8 cellular contexts compared by ENCODE assay signal in the genomic region with DNA sequence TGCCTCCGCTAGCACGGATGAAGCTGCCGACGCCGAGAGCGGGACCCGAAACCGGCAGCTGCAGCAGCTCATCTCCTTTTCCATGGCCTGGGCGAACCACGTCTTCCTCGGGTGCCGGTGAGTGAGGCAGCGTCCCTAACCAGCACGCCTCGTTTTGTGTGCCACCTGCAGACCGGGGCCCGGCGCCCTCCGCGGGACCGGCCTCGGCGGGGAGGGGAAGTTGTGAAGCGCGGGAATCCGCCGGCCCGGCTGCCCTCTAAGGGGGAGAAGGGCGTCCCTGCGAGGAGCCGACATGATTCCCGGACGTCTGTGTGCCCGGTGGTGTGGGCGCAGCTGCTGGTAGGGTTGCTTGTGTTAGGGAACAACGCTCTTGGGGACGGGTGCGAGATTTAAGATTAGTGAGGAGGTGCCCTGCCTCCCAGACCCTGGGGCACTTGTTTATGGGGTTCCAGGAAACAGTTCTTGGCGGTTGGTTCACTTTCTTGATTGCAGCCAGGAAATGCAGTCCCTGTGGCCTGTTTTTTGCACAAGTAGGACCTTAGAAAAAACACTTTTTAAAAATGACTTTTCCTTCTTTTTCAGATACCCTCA. TPM values are rescaled to one million over a fixed set of nuclear protein-coding genes. Genes with fewer than 3 reads are reported as not detected.
DNase-seq lines count a peak whose midpoint lies in the region; ATAC-seq and TF ChIP-seq lines count a peak whose summit lies in the region.

No MANE protein-coding gene starts in this region.

- H3K27me3 Mint-ChIP-seq in CD8-positive, alpha-beta T cell (ENCODE audit: low read depth): no peaks in the 10 kb centered on the region
- no peaks in the 10 kb centered on the region for H3K27me3 Mint-ChIP-seq in T-cell
- no peaks in the 10 kb centered on the region for H3K27me3 Mint-ChIP-seq in natural killer cell (ENCODE audit: low read depth in 2 of 2)

- peaks cover 65% of the 10 kb centered on the region for H3K4me1 Mint-ChIP-seq in CD8-positive, alpha-beta T cell (ENCODE audit: low read depth)
- H3K4me1 Mint-ChIP-seq in T-cell (peaks cover 39 to 60% (median 50%) of the 10 kb centered on the region in 3 donors), natural killer cell (peaks cover 47 to 49% of the 10 kb centered on the region in 2 donors)

- H3K4me3 Mint-ChIP-seq in CD8-positive, alpha-beta T cell: peak overlapping the region; percentile 98
- H3K4me3 Mint-ChIP-seq in T-cell (peak overlapping the region; percentile 95 to 100 (median 97)), natural killer cell (peak overlapping the region; percentile 95)

- H3K36me3 ChIP-seq in CD8-positive, alpha-beta T cell (ENCODE audit: insufficient read depth, low read length): peaks cover 24% of the 10 kb centered on the region
- H3K36me3 ChIP-seq in esophagus muscularis mucosa: peaks cover 14 to 34% (median 20%) of the 10 kb centered on the region in 4 donors

- H3K27ac ChIP-seq in CD8-positive, alpha-beta T cell (ENCODE audit: low read depth, low read length): peak overlapping the region; percentile 91
- peak overlapping the region; percentile 93 to 99 (median 96) for H3K27ac ChIP-seq in esophagus muscularis mucosa (replicated peaks in 1 of 4)

- CTCF ChIA-PET in CD8-positive, alpha-beta T cell (lab: Charles Lee): interaction anchor here (1.6 kb wide), 1 partner anchor 59 kb away, joined by 5 read pairs; a partner anchor contains a TSS
- CTCF ChIA-PET in T-cell (lab: Charles Lee): interaction anchor here in 1 of 2 donors (1.5 kb wide), 1 partner anchor 59 kb away, joined by 5 read pairs; no protein-coding TSS in a partner anchor

- intact Hi-C loops in CD8-positive, alpha-beta T cell (cut with DNase I, micrococcal nuclease): loop anchor here (1.0 to 10.0 kb wide), 17 partner anchors 15 to 1980 kb away; a partner anchor contains a TSS
- intact Hi-C loops in esophagus muscularis mucosa (cut with DNase I): loop anchor here (2.0 to 10.0 kb wide), 2 partner anchors 60 to 540 kb away; a partner anchor contains a TSS
- intact Hi-C loops in natural killer cell (cut with micrococcal nuclease): loop anchor here (1.0 to 5.0 kb wide), 4 partner anchors 38 to 346 kb away; a partner anchor contains a TSS

- peaks cover 46% of the 10 kb centered on the region for H3K36me3 Mint-ChIP-seq in CD8-positive, alpha-beta T cell
- H3K36me3 Mint-ChIP-seq in T-cell: peaks cover 37% of the 10 kb centered on the region
- H3K36me3 Mint-ChIP-seq in natural killer cell: peaks cover 8% of the 10 kb centered on the region

- no peak for ATAC-seq in CD8-positive, alpha-beta T cell
- ATAC-seq in GM18909 (IDR thresholded peaks at IDR 0.05; ENCODE audit: poor library complexity, unreplicated experiment): peak; percentile 32
- ATAC-seq in HG03159 (IDR thresholded peaks at IDR 0.05; ENCODE audit: unreplicated experiment): peak; percentile 32
- peak; percentile 17 to 24 (median 22) for ATAC-seq in T-cell (replicated peaks in 1 of 4)
- peak; percentile 4 to 8 (median 6) for ATAC-seq in natural killer cell

- H3K27me3 ChIP-seq in CD8-positive, alpha-beta T cell (ENCODE audit: insufficient read depth, low read length): no peaks in the 10 kb centered on the region
- H3K27me3 ChIP-seq in esophagus muscularis mucosa: no peaks in the 10 kb centered on the region

- TF ChIP-seq EP300 in esophagus muscularis mucosa (IDR thresholded peaks at IDR 0.05): no peak

- no peak for TF ChIP-seq POLR2A in esophagus muscularis mucosa (IDR thresholded peaks at IDR 0.05; ENCODE audit: low read depth)

- H3K9me3 ChIP-seq in CD8-positive, alpha-beta T cell (ENCODE audit: low read length): no peaks in the 10 kb centered on the region
- H3K9me3 ChIP-seq in esophagus muscularis mucosa: no peaks in the 10 kb centered on the region

- 0% methylated on average over 14 of the region's 39 CpGs for WGBS in esophagus muscularis mucosa

- peak overlapping the region; percentile 92 for H3K4me3 ChIP-seq in CD8-positive, alpha-beta T cell (ENCODE audit: low read depth, low read length)
- peak overlapping the region; percentile 70 to 97 (median 95) for H3K4me3 ChIP-seq in esophagus muscularis mucosa

- H3K9me3 Mint-ChIP-seq in CD8-positive, alpha-beta T cell: no peaks in the 10 kb centered on the region
- no peaks in the 10 kb centered on the region for H3K9me3 Mint-ChIP-seq in T-cell
- no peaks in the 10 kb centered on the region for H3K9me3 Mint-ChIP-seq in natural killer cell

- peak in 1 of 7 experiments; percentile 45 for DNase-seq in CD8-positive, alpha-beta T cell
- DNase-seq in T-cell: no peak
- DNase-seq in esophagus muscularis mucosa (ENCODE audit: extremely low spot score): no peak
- no peak for DNase-seq in natural killer cell
- DNase-seq in NCI-H128 (lab: John Stamatoyannopoulos, UW; ENCODE audit: unreplicated experiment): no peak
- no peak for DNase-seq in DMS153 (lab: John Stamatoyannopoulos, UW)

- peaks cover 47% of the 10 kb centered on the region for H3K4me1 ChIP-seq in CD8-positive, alpha-beta T cell (ENCODE audit: insufficient read depth, low read length)
- H3K4me1 ChIP-seq in esophagus muscularis mucosa: peaks cover 32 to 61% (median 57%) of the 10 kb centered on the region in 4 donors

- TF ChIP-seq CTCF in CD8-positive, alpha-beta T cell (IDR thresholded peaks at IDR 0.05): no peak
- no peak for TF ChIP-seq CTCF in esophagus muscularis mucosa (IDR thresholded peaks at IDR 0.05)
- TF ChIP-seq CTCF in natural killer cell (IDR thresholded peaks at IDR 0.05): no peak

- POLR2A ChIA-PET in CD8-positive, alpha-beta T cell (lab: Charles Lee): interaction anchor here (1.0 to 2.8 kb wide), 13 partner anchors 10 to 528 kb away, joined by 3 to 23 read pairs (median 5); a partner anchor contains a TSS
- POLR2A ChIA-PET in T-cell (lab: Charles Lee): interaction anchor here in 1 of 2 donors (1.1 kb wide), 1 partner anchor 1980 kb away, joined by 3 read pairs; no protein-coding TSS in a partner anchor

- H3K27ac Mint-ChIP-seq in CD8-positive, alpha-beta T cell: peak overlapping the region; percentile 99
- H3K27ac Mint-ChIP-seq in T-cell: peak overlapping the region; percentile 98 to 100
- H3K27ac Mint-ChIP-seq in natural killer cell: peak overlapping the region; percentile 95 to 96

RNA-seq across cellular contexts. Expression of a gene that starts 0.6 kb away (rescaled TPM):
- 10 to 100 TPM; 51.2 to 51.9 TPM for total RNA-seq in CD8-positive, alpha-beta T cell
- 10 to 100 TPM; 33.0 to 46.6 (median 42.7) TPM for total RNA-seq in T-cell
- total RNA-seq in esophagus muscularis mucosa: 10 to 100 TPM; 19.4 to 21.8 (median 20.5) TPM
- 10 to 100 TPM; 24.2 to 27.3 (median 25.7) TPM for total RNA-seq in natural killer cell

RNA-seq across cellular contexts. Expression of a gene that starts 59.8 kb away (rescaled TPM):
- 10 to 100 TPM; 13.8 to 16.3 TPM for total RNA-seq in CD8-positive, alpha-beta T cell
- total RNA-seq in T-cell: 10 to 100 TPM in 2 of 5 donors, 1 to 10 TPM in 3; 5.0 to 14.0 (median 7.6) TPM
- total RNA-seq in esophagus muscularis mucosa: 10 to 100 TPM; 26.2 to 42.8 (median 38.6) TPM
- 10 to 100 TPM in 2 of 3 donors, 1 to 10 TPM in 1; 7.2 to 17.1 (median 10.9) TPM for total RNA-seq in natural killer cell
